ENCODE assay signal across 8 cellular contexts in genomic region chr17:386145-386876, GRCh38. TPM values are rescaled to one million over a fixed set of nuclear protein-coding genes. Genes with fewer than 3 reads are reported as not detected.
DNase-seq lines count a peak whose midpoint lies in the region; ATAC-seq and TF ChIP-seq lines count a peak whose summit lies in the region.

No MANE protein-coding gene starts in this region.

- no peaks in the 10 kb centered on the region for H3K79me2 ChIP-seq in mammary epithelial cell (ENCODE audit: insufficient read depth, low read length)

- ATAC-seq in HG03196 (IDR thresholded peaks at IDR 0.05; ENCODE audit: unreplicated experiment) = no peak

- no TSS peak for BruUV-seq in mammary epithelial cell (replicated peaks; lab: Mats Ljungman, UMichigan)

- peaks cover 6% of the 10 kb centered on the region for H3K4me1 ChIP-seq in mammary epithelial cell (ENCODE audit: insufficient read depth, low read length)

- H3K9ac ChIP-seq in mammary epithelial cell (ENCODE audit: insufficient read depth, low read length) = no peak overlapping the region

- dilution Hi-C loops in mammary epithelial cell (cut with HindIII; ENCODE audit: low sequenced_read_pairs) = no loop called here

- H3K27me3 ChIP-seq in WERI-Rb-1 (ENCODE audit: insufficient read depth, low read depth, severe bottlenecking) (no peaks in the 10 kb centered on the region), mammary epithelial cell (ENCODE audit: insufficient read depth, low read length) (no peaks in the 10 kb centered on the region)

- DNase-seq in NCI-H1105 treated with DMSO at 0.1 percent for 48 hours (lab: John Stamatoyannopoulos, UW) (peak; percentile 7), NCI-H1105 (lab: John Stamatoyannopoulos, UW) (no peak), HuH-7.5 (ENCODE audit: low spot score) (peak; percentile 92), WERI-Rb-1 (peak; percentile 85), mammary epithelial cell (peak; percentile 24), kidney tubule cell (ENCODE audit: low spot score) (peak; percentile 69)
- peak; percentile 72 for DNase-seq in stimulated activated CD4-positive, alpha-beta T cell treated with anti-CD3 and anti-CD28 coated beads, Interleukin-4, amount 100 ng/mL, for 24 hours

- no peaks in the 10 kb centered on the region for H3K36me3 ChIP-seq in WERI-Rb-1
- no peaks in the 10 kb centered on the region for H3K36me3 ChIP-seq in mammary epithelial cell (ENCODE audit: insufficient read depth, low read length)

- TF ChIP-seq CTCF in WERI-Rb-1 (IDR thresholded peaks at IDR 0.05; ENCODE audit: low read depth, low read length) = peak; percentile 62
- TF ChIP-seq CTCF in mammary epithelial cell (conservative IDR thresholded peaks at IDR 0.05 in 1 of 2, IDR thresholded peaks at IDR 0.05 in 1 of 2; ENCODE audit: extremely low read depth in 1 of 2, insufficient read depth in 1 of 2, low read depth in 1 of 2, low read length in 2 of 2) = peak in 1 of 2 donors; percentile 60

- no peak overlapping the region; the same call in 1 of the 2 replicates for H3K27ac ChIP-seq in WERI-Rb-1
- H3K27ac ChIP-seq in mammary epithelial cell (ENCODE audit: insufficient read depth, low read depth, low read length) = no peak overlapping the region

- CTCF ChIA-PET in mammary epithelial cell (lab: Charles Lee; ENCODE audit: low non-redundant PET) = interaction anchor here (0.7 kb wide), 2 partner anchors 41 to 216 kb away, joined by 3 to 8 read pairs; no protein-coding TSS in a partner anchor

- H4K20me1 ChIP-seq in mammary epithelial cell (ENCODE audit: insufficient read depth, low read length) = no peaks in the 10 kb centered on the region

- peak overlapping the region; percentile 64 for H3K4me2 ChIP-seq in mammary epithelial cell (ENCODE audit: insufficient read depth, low read depth, low read length)

- intact Hi-C loops in mammary epithelial cell (cut with micrococcal nuclease) = loop anchor here (2.0 kb wide), 1 partner anchor 242 kb away; no protein-coding TSS in a partner anchor

- in situ Hi-C loops in mammary epithelial cell (cut with MboI; ENCODE audit: low sequenced_read_pairs in 2 of 2) = no loop called here

- H3K9me3 ChIP-seq in WERI-Rb-1 (ENCODE audit: severe bottlenecking) (no peaks in the 10 kb centered on the region), mammary epithelial cell (replicated peaks; ENCODE audit: insufficient read depth, low read length) (no peaks in the 10 kb centered on the region)

- no peak overlapping the region for H2AFZ ChIP-seq in mammary epithelial cell (ENCODE audit: low read depth, low read length)

- WGBS in mammary epithelial cell (ENCODE audit: low coverage, missing lambda C conversion rate) = 37% methylated on average over 20 of the region's 56 CpGs

- H3K4me3 ChIP-seq in WERI-Rb-1 (ENCODE audit: low read depth, low read length) = no peak overlapping the region
- H3K4me3 ChIP-seq in mammary epithelial cell (replicated peaks in 1 of 3; ENCODE audit: insufficient read depth in 1 of 3, low read depth in 2 of 3, low read length in 3 of 3) = peak overlapping the region in 2 of 3 experiments; percentile 32 to 41

RNA-seq across cellular contexts. Expression of gene RPH3AL, which starts 33.7 kb away (rescaled TPM):
- total RNA-seq in mammary epithelial cell = 1 to 10 TPM; 2.9 to 7.3 TPM
- polyA plus RNA-seq in mammary epithelial cell = 1.7 TPM
- 0.98 TPM for polyA minus RNA-seq in mammary epithelial cell

RNA-seq across cellular contexts. Expression of gene RFLNB, which starts 59.4 kb away (rescaled TPM):
- 10 to 100 TPM; 14.7 to 32.8 TPM for total RNA-seq in mammary epithelial cell
- 3.2 TPM for polyA plus RNA-seq in mammary epithelial cell
- polyA minus RNA-seq in mammary epithelial cell = 9.9 TPM
